Comparison of ENCODE assay signal across 9 cellular contexts in genomic region chr2:38835015-38835601, GRCh38. TPM values are rescaled to one million over a fixed set of nuclear protein-coding genes. Genes with fewer than 3 reads are reported as not detected.
DNase-seq lines count a peak whose midpoint lies in the region; ATAC-seq and TF ChIP-seq lines count a peak whose summit lies in the region.
"Had no signal": no experiment of that assay in that cellular context is flagged by ENCODE, and none has a peak within 500 bp of the region (broad histone marks: within the 10 kb centered on the region; RNA-seq: fewer than 3 reads in every experiment).

No MANE protein-coding gene starts in this region.

- peaks cover 11% of the 10 kb centered on the region for H3K36me3 Mint-ChIP-seq in activated T-helper 1 cell treated with anti-CD3 and anti-CD28 coated beads, Interleukin-12 subunit alpha, Interleukin-12 subunit beta, Interleukin-2, Interleukin-4 antibody, amounts not matched to agents 30 ng/mL and 10 ng/mL and 1 ng/mL, durations not matched to agents 14 hours and 24 hours and 36 hours (ENCODE audit: low read depth)

- H3K79me2 ChIP-seq in OCI-LY7 (ENCODE audit: insufficient read depth, low read depth, low read length): no peaks in the 10 kb centered on the region

- intact Hi-C loops in OCI-LY7 (cut with micrococcal nuclease; ENCODE audit: unreplicated experiment) (no loop called here), gastrocnemius medialis (cut with DNase I; ENCODE audit: low total_unique reads) (no loop called here)
- intact Hi-C loops in activated T-helper 1 cell treated with anti-CD3 and anti-CD28 coated beads, Interleukin-12 subunit alpha, Interleukin-12 subunit beta, Interleukin-2, Interleukin-4 antibody, amounts not matched to agents 30 ng/mL and 10 ng/mL and 1 ng/mL, durations not matched to agents 14 hours and 24 hours and 36 hours (cut with micrococcal nuclease): loop anchor here (2.0 kb wide), 1 partner anchor 298 kb away; no protein-coding TSS in a partner anchor

- BruUV-seq in OCI-LY7 (replicated peaks; lab: Mats Ljungman, UMichigan): no TSS peak

- no peaks in the 10 kb centered on the region for H4K20me1 ChIP-seq in OCI-LY7 (ENCODE audit: insufficient read depth, low read length)

- H3K4me3 Mint-ChIP-seq in activated T-helper 1 cell treated with anti-CD3 and anti-CD28 coated beads, Interleukin-12 subunit alpha, Interleukin-12 subunit beta, Interleukin-2, Interleukin-4 antibody, amounts not matched to agents 30 ng/mL and 10 ng/mL and 1 ng/mL, durations not matched to agents 14 hours and 24 hours and 36 hours: no peak overlapping the region

- H3K9me3 ChIP-seq in OCI-LY7 (ENCODE audit: low read length) (no peaks in the 10 kb centered on the region), gastrocnemius medialis (no peaks in the 10 kb centered on the region)
- H3K9me3 ChIP-seq: heart left ventricle had no signal

- no peaks in the 10 kb centered on the region for H3K9me2 ChIP-seq in OCI-LY7 (ENCODE audit: insufficient read depth, low read length)

- H3K4me2 ChIP-seq in OCI-LY7 (ENCODE audit: low read length): no peak overlapping the region

- no peaks in the 10 kb centered on the region for H3K27me3 ChIP-seq in gastrocnemius medialis
- H3K27me3 ChIP-seq: heart left ventricle had no signal

- TF ChIP-seq CTCF in GM10266 (IDR thresholded peaks at IDR 0.05; ENCODE audit: control insufficient read depth, insufficient read depth, low read depth, missing control alignments) (peak; percentile 29), OCI-LY7 (conservative IDR thresholded peaks at IDR 0.05; ENCODE audit: low read length) (peak; percentile 81), gastrocnemius medialis (IDR thresholded peaks at IDR 0.05 in 4 of 5, conservative IDR thresholded peaks at IDR 0.05 in 1 of 5) (no peak)

- ATAC-seq in gastrocnemius medialis: no peak

- H3K9me3 Mint-ChIP-seq in activated T-helper 1 cell treated with anti-CD3 and anti-CD28 coated beads, Interleukin-12 subunit alpha, Interleukin-12 subunit beta, Interleukin-2, Interleukin-4 antibody, amounts not matched to agents 30 ng/mL and 10 ng/mL and 1 ng/mL, durations not matched to agents 14 hours and 24 hours and 36 hours: no peaks in the 10 kb centered on the region

- no peaks in the 10 kb centered on the region for H3K4me1 Mint-ChIP-seq in activated T-helper 1 cell treated with anti-CD3 and anti-CD28 coated beads, Interleukin-12 subunit alpha, Interleukin-12 subunit beta, Interleukin-2, Interleukin-4 antibody, amounts not matched to agents 30 ng/mL and 10 ng/mL and 1 ng/mL, durations not matched to agents 14 hours and 24 hours and 36 hours (ENCODE audit: low read depth)

- H3K27ac ChIP-seq in OCI-LY7 (ENCODE audit: low read depth, low read length, poor library complexity, severe bottlenecking) (no peak overlapping the region), gastrocnemius medialis (no peak overlapping the region)

- CTCF ChIA-PET in OCI-LY7 (lab: Charles Lee; ENCODE audit: unreplicated experiment) (no interaction called here), HEK293T (lab: Yijun Ruan, JAX) (interaction anchor here (0.6 to 1.3 kb wide), 2 partner anchors 45 to 1368 kb away, joined by 3 read pairs; no protein-coding TSS in a partner anchor)

- H3K4me3 ChIP-seq in OCI-LY7 (ENCODE audit: low read depth, low read length, poor library complexity, severe bottlenecking) (no peak overlapping the region), gastrocnemius medialis (no peak overlapping the region)
- H3K4me3 ChIP-seq: heart left ventricle had no signal

- H3K27ac Mint-ChIP-seq in activated T-helper 1 cell treated with anti-CD3 and anti-CD28 coated beads, Interleukin-12 subunit alpha, Interleukin-12 subunit beta, Interleukin-2, Interleukin-4 antibody, amounts not matched to agents 30 ng/mL and 10 ng/mL and 1 ng/mL, durations not matched to agents 14 hours and 24 hours and 36 hours: no peak overlapping the region

- H3K4me1 ChIP-seq in OCI-LY7 (ENCODE audit: insufficient read depth, low read length, poor library complexity, severe bottlenecking) (no peaks in the 10 kb centered on the region), gastrocnemius medialis (no peaks in the 10 kb centered on the region)

- DNase-seq in A172 (ENCODE audit: low spot score) (peak; percentile 36), GM10266 (ENCODE audit: extremely low spot score) (no peak), OCI-LY7 (ENCODE audit: low spot score) (peak; percentile 42), fibroblast of gingiva (ENCODE audit: low read depth) (peak; percentile 2), HEK293T (ENCODE audit: extremely low spot score) (no peak), gastrocnemius medialis (no peak), ecto neural progenitor cell (ENCODE audit: low spot score) (no peak)
- no peak for DNase-seq in activated T-helper 1 cell treated with anti-CD3 and anti-CD28 coated beads, Interleukin-12 subunit alpha, Interleukin-12 subunit beta, Interleukin-2, Interleukin-4 antibody, amounts not matched to agents 30 ng/mL and 10 ng/mL and 1 ng/mL, durations not matched to agents 14 hours and 24 hours and 36 hours (ENCODE audit: low spot score)
- DNase-seq: heart left ventricle had no signal

- no peak for TF ChIP-seq POLR2A in gastrocnemius medialis (IDR thresholded peaks at IDR 0.05)

- POLR2A ChIA-PET in OCI-LY7 (lab: Charles Lee): interaction anchor here (0.7 kb wide), 1 partner anchor 394 kb away, joined by 3 read pairs; no protein-coding TSS in a partner anchor
- POLR2A ChIA-PET in HEK293T (lab: Yijun Ruan, JAX): no interaction called here

- no peak overlapping the region for H2AFZ ChIP-seq in OCI-LY7 (ENCODE audit: low read length)

- H3K36me3 ChIP-seq in OCI-LY7 (ENCODE audit: insufficient read depth, low read length) (peaks cover 34% of the 10 kb centered on the region), gastrocnemius medialis (peaks cover 0 to 31% of the 10 kb centered on the region in 2 donors)

- in situ Hi-C loops in gastrocnemius medialis (cut with MboI; ENCODE audit: low sequenced_read_pairs in 4 of 4): no loop called here

- H3K27me3 Mint-ChIP-seq in activated T-helper 1 cell treated with anti-CD3 and anti-CD28 coated beads, Interleukin-12 subunit alpha, Interleukin-12 subunit beta, Interleukin-2, Interleukin-4 antibody, amounts not matched to agents 30 ng/mL and 10 ng/mL and 1 ng/mL, durations not matched to agents 14 hours and 24 hours and 36 hours (ENCODE audit: insufficient read depth): no peaks in the 10 kb centered on the region

TF ChIP-seq in HEK293T, 16 proteins besides CTCF, POLR2A, EP300 and RAD21:
- TF ChIP-seq HDGF (IDR thresholded peaks at IDR 0.05; ENCODE audit: borderline replicate concordance) (no peak), FOXM1 (IDR thresholded peaks at IDR 0.05; ENCODE audit: borderline replicate concordance) (no peak), SP1 (IDR thresholded peaks at IDR 0.05) (no peak), ELF4 (IDR thresholded peaks at IDR 0.05) (no peak), FOXK2 (IDR thresholded peaks at IDR 0.05) (no peak), LEF1 (IDR thresholded peaks at IDR 0.05; ENCODE audit: borderline replicate concordance) (no peak)

RNA-seq across cellular contexts. Expression of gene DHX57, which starts 40.6 kb away (rescaled TPM):
- 19.7 and 25.5 TPM in 2 replicates for total RNA-seq in A172 (2014; rRNA removed; shearing (Covaris generic))
- total RNA-seq in OCI-LY7 (2014; rRNA removed; shearing (Covaris generic)): 14.6 and 14.7 TPM in 2 replicates
- total RNA-seq in OCI-LY7 (2022): 15.1 and 17.7 TPM in 2 replicates
- 10 to 100 TPM; 11.5 to 12.0 (median 11.7) TPM for total RNA-seq in gastrocnemius medialis
- 18.6 and 20.3 TPM in 2 replicates for total RNA-seq in activated T-helper 1 cell treated with anti-CD3 and anti-CD28 coated beads, Interleukin-12 subunit alpha, Interleukin-12 subunit beta, Interleukin-2, Interleukin-4 antibody, amounts not matched to agents 30 ng/mL and 10 ng/mL and 1 ng/mL, durations not matched to agents 14 hours and 24 hours and 36 hours

RNA-seq across cellular contexts. Expression of gene MORN2, which starts 40.7 kb away (rescaled TPM):
- total RNA-seq in A172 (2014; rRNA removed; shearing (Covaris generic)): 52.9 and 55.8 TPM in 2 replicates
- 7.2 and 7.8 TPM in 2 replicates for total RNA-seq in OCI-LY7 (2014; rRNA removed; shearing (Covaris generic))
- 4.4 and 8.1 TPM in 2 replicates for total RNA-seq in OCI-LY7 (2022)
- 10 to 100 TPM; 12.9 to 16.7 (median 13.8) TPM for total RNA-seq in gastrocnemius medialis
- total RNA-seq in activated T-helper 1 cell treated with anti-CD3 and anti-CD28 coated beads, Interleukin-12 subunit alpha, Interleukin-12 subunit beta, Interleukin-2, Interleukin-4 antibody, amounts not matched to agents 30 ng/mL and 10 ng/mL and 1 ng/mL, durations not matched to agents 14 hours and 24 hours and 36 hours: 4.9 and 5.3 TPM in 2 replicates

RNA-seq across cellular contexts. Expression of gene ARHGEF33, which starts 54.6 kb away (rescaled TPM):
- total RNA-seq in A172 (2014; rRNA removed; shearing (Covaris generic)): 0.09 TPM in 1 of 2 replicates, not detected in the other
- total RNA-seq in OCI-LY7 (2014; rRNA removed; shearing (Covaris generic)): 0.38 TPM in 1 of 2 replicates, not detected in the other
- total RNA-seq in OCI-LY7 (2022) (not detected in 2 replicates), gastrocnemius medialis (1 to 10 TPM in 1 of 4 donors, under 1 TPM in 2, not detected in 1; 0.07 to 4.5 (median 0.52) TPM)
- total RNA-seq in activated T-helper 1 cell treated with anti-CD3 and anti-CD28 coated beads, Interleukin-12 subunit alpha, Interleukin-12 subunit beta, Interleukin-2, Interleukin-4 antibody, amounts not matched to agents 30 ng/mL and 10 ng/mL and 1 ng/mL, durations not matched to agents 14 hours and 24 hours and 36 hours: 0.15 and 0.36 TPM in 2 replicates

RNA-seq across cellular contexts. Expression of gene GEMIN6, which starts 57.1 kb away (rescaled TPM):
- 22.0 and 30.1 TPM in 2 replicates for total RNA-seq in A172 (2014; rRNA removed; shearing (Covaris generic))
- total RNA-seq in OCI-LY7 (2014; rRNA removed; shearing (Covaris generic)): 11.7 and 16.5 TPM in 2 replicates
- 26.0 and 26.6 TPM in 2 replicates for total RNA-seq in OCI-LY7 (2022)
- 1 to 10 TPM; 2.0 to 6.2 (median 3.2) TPM for total RNA-seq in gastrocnemius medialis
- 34.9 and 36.0 TPM in 2 replicates for total RNA-seq in activated T-helper 1 cell treated with anti-CD3 and anti-CD28 coated beads, Interleukin-12 subunit alpha, Interleukin-12 subunit beta, Interleukin-2, Interleukin-4 antibody, amounts not matched to agents 30 ng/mL and 10 ng/mL and 1 ng/mL, durations not matched to agents 14 hours and 24 hours and 36 hours

Comparison
In these comparisons a context has a peak if more than half of its experiments do, and no peak if none do; other contexts are left out.
1. DNase-seq: peak in A172 (single experiment), OCI-LY7 (single experiment) and fibroblast of gingiva (single experiment); none in GM10266 (single experiment), HEK293T (single experiment), gastrocnemius medialis (0 of 2), activated T-helper 1 cell treated with anti-CD3 and anti-CD28 coated beads, Interleukin-12 subunit alpha, Interleukin-12 subunit beta, Interleukin-2, Interleukin-4 antibody, amounts not matched to agents 30 ng/mL and 10 ng/mL and 1 ng/mL, durations not matched to agents 14 hours and 24 hours and 36 hours (single experiment) and ecto neural progenitor cell (single experiment).
2. CTCF ChIP-seq: peak in GM10266 (single experiment) and OCI-LY7 (single experiment); none in gastrocnemius medialis (0 of 5).